ENCODE assay signal across 8 cellular contexts in the genomic region with DNA sequence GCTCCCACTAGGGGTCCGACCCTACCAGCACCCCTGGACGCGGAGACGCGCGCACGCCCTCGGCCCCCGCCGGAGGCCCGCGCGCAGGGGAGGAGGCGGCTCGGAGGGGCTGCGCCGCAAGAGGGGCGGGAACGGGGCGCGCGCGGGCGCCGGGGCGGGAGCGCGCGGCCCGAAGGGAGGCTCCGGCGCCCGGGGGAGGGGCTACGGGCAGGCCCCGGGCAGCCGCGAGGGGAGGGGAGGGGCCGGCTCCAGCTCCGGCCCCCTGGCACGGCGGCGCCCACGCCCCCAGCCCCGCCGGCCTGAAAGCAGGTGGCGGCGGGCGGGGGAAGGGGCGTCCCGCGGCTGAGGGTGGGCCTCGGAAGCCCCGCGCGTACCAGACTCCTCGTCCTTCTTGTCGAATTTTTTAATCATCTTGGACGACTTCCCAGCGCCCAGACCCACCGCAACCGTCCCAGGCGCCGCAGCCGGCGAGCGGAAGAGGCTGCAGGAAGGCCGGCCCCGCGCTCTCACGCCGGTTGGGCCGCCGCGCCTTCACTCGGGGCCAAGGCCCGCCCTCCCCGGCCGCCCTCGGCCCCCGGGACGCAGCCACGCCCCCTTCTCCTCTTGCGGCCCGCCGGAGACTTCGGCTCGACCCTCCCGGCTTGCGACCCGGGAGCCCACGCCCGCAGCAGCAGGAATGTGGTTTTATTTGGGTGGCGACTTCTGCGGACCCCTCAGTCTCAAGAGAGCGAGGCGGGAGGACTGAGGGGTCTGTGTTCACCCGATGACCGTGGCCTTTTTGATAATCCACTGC. TPM values are rescaled to one million over a fixed set of nuclear protein-coding genes. Genes with fewer than 3 reads are reported as not detected.
DNase-seq lines count a peak whose midpoint lies in the region; ATAC-seq and TF ChIP-seq lines count a peak whose summit lies in the region.

A gene with protein sequence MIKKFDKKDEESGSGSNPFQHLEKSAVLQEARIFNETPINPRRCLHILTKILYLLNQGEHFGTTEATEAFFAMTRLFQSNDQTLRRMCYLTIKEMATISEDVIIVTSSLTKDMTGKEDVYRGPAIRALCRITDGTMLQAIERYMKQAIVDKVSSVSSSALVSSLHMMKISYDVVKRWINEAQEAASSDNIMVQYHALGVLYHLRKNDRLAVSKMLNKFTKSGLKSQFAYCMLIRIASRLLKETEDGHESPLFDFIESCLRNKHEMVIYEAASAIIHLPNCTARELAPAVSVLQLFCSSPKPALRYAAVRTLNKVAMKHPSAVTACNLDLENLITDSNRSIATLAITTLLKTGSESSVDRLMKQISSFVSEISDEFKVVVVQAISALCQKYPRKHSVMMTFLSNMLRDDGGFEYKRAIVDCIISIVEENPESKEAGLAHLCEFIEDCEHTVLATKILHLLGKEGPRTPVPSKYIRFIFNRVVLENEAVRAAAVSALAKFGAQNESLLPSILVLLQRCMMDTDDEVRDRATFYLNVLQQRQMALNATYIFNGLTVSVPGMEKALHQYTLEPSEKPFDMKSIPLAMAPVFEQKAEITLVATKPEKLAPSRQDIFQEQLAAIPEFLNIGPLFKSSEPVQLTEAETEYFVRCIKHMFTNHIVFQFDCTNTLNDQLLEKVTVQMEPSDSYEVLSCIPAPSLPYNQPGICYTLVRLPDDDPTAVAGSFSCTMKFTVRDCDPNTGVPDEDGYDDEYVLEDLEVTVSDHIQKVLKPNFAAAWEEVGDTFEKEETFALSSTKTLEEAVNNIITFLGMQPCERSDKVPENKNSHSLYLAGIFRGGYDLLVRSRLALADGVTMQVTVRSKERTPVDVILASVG (minus strand): TSS at position 491 of the 793 bp plus-strand sequence. CDS start 80 bp downstream, at position 411.

- H3K9ac ChIP-seq in trophoblast cell (ENCODE audit: low read length), result peak within 1 kb of the TSS; percentile 93

- peak within 1 kb of the TSS; percentile 86 for H2BK5ac ChIP-seq in trophoblast cell (ENCODE audit: low read depth, low read length, poor library complexity)

- H3K4me2 ChIP-seq in trophoblast cell (ENCODE audit: low read length), result peak within 1 kb of the TSS; percentile 74

- ATAC-seq in HG02610 (IDR thresholded peaks at IDR 0.05; ENCODE audit: unreplicated experiment) (peak; percentile 96), Right ventricle myocardium superior (ENCODE audit: poor library complexity) (peak; percentile 100)

- peak within 1 kb of the TSS; percentile 93 for H4K91ac ChIP-seq in trophoblast cell (ENCODE audit: low read depth, low read length)

- peak within 1 kb of the TSS; percentile 50 for H2BK120ac ChIP-seq in trophoblast cell (ENCODE audit: insufficient read depth, low read length, poor library complexity)

- peak within 1 kb of the TSS; percentile 84 for H3K18ac ChIP-seq in trophoblast cell (ENCODE audit: low read length)

- H2AFZ ChIP-seq in trophoblast cell (ENCODE audit: insufficient read depth, low read length, poor library complexity), result peak within 1 kb of the TSS; percentile 80

- peak within 1 kb of the TSS; percentile 88 for H3K27ac ChIP-seq in trophoblast cell (ENCODE audit: low read depth, low read length)
- H3K27ac ChIP-seq in tibial artery, result peak within 1 kb of the TSS; percentile 78 to 79

- no peak within 1 kb of the TSS for H2BK12ac ChIP-seq in trophoblast cell (ENCODE audit: low read length)

- H4K12ac ChIP-seq in trophoblast cell (ENCODE audit: low read depth, low read length), result peak within 1 kb of the TSS; percentile 81

- peaks cover 9% of the 10 kb centered on the region for H3K79me1 ChIP-seq in trophoblast cell (ENCODE audit: low read length)

- H4K8ac ChIP-seq in trophoblast cell (ENCODE audit: low read depth, low read length), result peak within 1 kb of the TSS; percentile 95

- no CpG with 5 or more reads among the region's 98 CpGs for WGBS in trophoblast cell (ENCODE audit: extremely low coverage, insufficient coverage, insufficient read length)

- H3K14ac ChIP-seq in trophoblast cell (ENCODE audit: low read length), result peak within 1 kb of the TSS; percentile 90

- peaks cover 0 to 2% of the 10 kb centered on the region in 2 experiments for H3K4me1 ChIP-seq in trophoblast cell (ENCODE audit: control insufficient read depth in 1 of 2, insufficient read depth in 2 of 2, low read length in 2 of 2)
- peaks cover 0 to 7% (median 3%) of the 10 kb centered on the region in 4 donors for H3K4me1 ChIP-seq in tibial artery

- no peaks in the 10 kb centered on the region for H3K27me3 ChIP-seq in trophoblast cell (ENCODE audit: insufficient read depth, low read length)
- no peaks in the 10 kb centered on the region for H3K27me3 ChIP-seq in tibial artery

- H3K36me3 ChIP-seq in trophoblast cell (ENCODE audit: control insufficient read depth in 1 of 2, insufficient read depth in 2 of 2, low read length in 2 of 2), result peaks cover 0 to 2% of the 10 kb centered on the region in 2 experiments
- H3K36me3 ChIP-seq in tibial artery, result no peaks in the 10 kb centered on the region

- DNase-seq in NCI-H1048 (lab: John Stamatoyannopoulos, UW) (peak; percentile 61), SW 1271 (lab: John Stamatoyannopoulos, UW) (peak; percentile 29 to 78), Right ventricle myocardium superior (peak; percentile 92), trophoblast cell (peak; percentile 77 to 90), tibial artery (peak; percentile 80 to 91)
- DNase-seq in activated naive CD8-positive, alpha-beta T cell treated with anti-CD3 and anti-CD28 coated beads, Interleukin-2, amount 50 U/mL, for 16 hours (ENCODE audit: low read depth, low spot score), result peak; percentile 61

- TF ChIP-seq CTCF in GM12875 (IDR thresholded peaks at IDR 0.05; ENCODE audit: borderline replicate concordance, insufficient read depth, low read depth, low read length) (no peak), tibial artery (IDR thresholded peaks at IDR 0.05) (no peak)

- H2AK5ac ChIP-seq in trophoblast cell (ENCODE audit: low read length), result no peak within 1 kb of the TSS

- H3K4ac ChIP-seq in trophoblast cell (ENCODE audit: low read depth, low read length), result peak within 1 kb of the TSS; percentile 73

- H3K4me3 ChIP-seq in GM12875 (ENCODE audit: low read depth, low read length) (peak within 1 kb of the TSS; percentile 83), trophoblast cell (ENCODE audit: low read depth, low read length) (peak within 1 kb of the TSS; percentile 93), tibial artery (peak within 1 kb of the TSS; percentile 63 to 80)

- H3K79me2 ChIP-seq in trophoblast cell (ENCODE audit: control insufficient read depth, insufficient read depth, low read length, poor library complexity), result peaks cover 5% of the 10 kb centered on the region

- no peak within 1 kb of the TSS for H3K23ac ChIP-seq in trophoblast cell (ENCODE audit: low read length)

- H3K9me3 ChIP-seq in trophoblast cell (ENCODE audit: insufficient read depth, low read depth, low read length), result no peaks in the 10 kb centered on the region
- H3K9me3 ChIP-seq in tibial artery, result no peaks in the 10 kb centered on the region

- intact Hi-C loops in Right ventricle myocardium superior (cut with DNase I), result no loop called here
- intact Hi-C loops in tibial artery (cut with DNase I; ENCODE audit: low total_unique reads), result loop anchor here (10.0 kb wide), 1 partner anchor 394 kb away; no protein-coding TSS in a partner anchor

RNA-seq across cellular contexts. Expression of the gene that starts here (rescaled TPM):
- total RNA-seq in Right ventricle myocardium superior, result 18.2 TPM
- 22.2 and 23.0 TPM in 2 replicates for polyA plus RNA-seq in trophoblast cell (2013)

Comparison
In these comparisons a context has a peak if more than half of its experiments do, and no peak if none do; other contexts are left out.
1. Peak in every context shown above with its lines: DNase-seq, ATAC-seq, H3K4me3 ChIP-seq and H3K27ac ChIP-seq.